In genomic region chr4:10069065-10069626, GRCh38 we compare ENCODE assay signal across 1 cellular context.
TF ChIP-seq lines count a peak whose summit lies in the region.

No MANE protein-coding gene starts in this region.

TF ChIP-seq in K562, 482 proteins besides CTCF, POLR2A, EP300 and RAD21:
- TF ChIP-seq CTBP1 (IDR thresholded peaks at IDR 0.05; ENCODE audit: borderline replicate concordance): peak; percentile 77; the same call in 1 of the 2 replicates
- TF ChIP-seq SP2 (IDR thresholded peaks at IDR 0.05; ENCODE audit: extremely low read depth, low read depth, low read length, poor library complexity, severe bottlenecking): no peak
- no peak for TF ChIP-seq ZNF175 (CRISPR knock-in tag; IDR thresholded peaks at IDR 0.05; ENCODE audit: low read depth)
